Comparison of ENCODE assay signal across 12 cellular contexts in genomic region chr1:45492691-45493090, GRCh38. TPM values are rescaled to one million over a fixed set of nuclear protein-coding genes. Genes with fewer than 3 reads are reported as not detected.
DNase-seq lines count a peak whose midpoint lies in the region; ATAC-seq, FAIRE-seq and TF ChIP-seq lines count a peak whose summit lies in the region.
"Had no signal": no experiment of that assay in that cellular context is flagged by ENCODE, and none has a peak within 500 bp of the region (broad histone marks: within the 10 kb centered on the region; RNA-seq: fewer than 3 reads in every experiment).

No MANE protein-coding gene starts in this region.

- peak overlapping the region; percentile 7 for H3K27ac Mint-ChIP-seq in activated naive CD8-positive, alpha-beta T cell treated with anti-CD3 and anti-CD28 coated beads, Interleukin-2, amount 50 U/mL, for 24 hours
- no peak overlapping the region for H3K27ac Mint-ChIP-seq in activated naive CD8-positive, alpha-beta T cell treated with anti-CD3 and anti-CD28 coated beads for 36 hours
- H3K27ac Mint-ChIP-seq in endodermal cell: no peak overlapping the region

- 0 out of 2 replicates have a peak, but pooled peaks cover 3% of the 10 kb centered on the region for H3F3A ChIP-seq in OCI-LY1 (ENCODE audit: insufficient read depth, low read length)

- no peaks in the 10 kb centered on the region for H3K36me3 ChIP-seq in OCI-LY1 (ENCODE audit: insufficient read depth, low read length)
- H3K36me3 ChIP-seq in K562 (ENCODE audit: control insufficient read depth, insufficient read depth, low read length): no peaks in the 10 kb centered on the region
- peaks cover 0 to 6% (median 0%) of the 10 kb centered on the region in 6 donors for H3K36me3 ChIP-seq in spleen
- no peaks in the 10 kb centered on the region for H3K36me3 ChIP-seq in endodermal cell (ENCODE audit: control insufficient read depth, insufficient read depth, low read length)
- H3K36me3 ChIP-seq: BE2C, HAP-1 had no signal

- CTCF ChIA-PET in K562 (lab: Yijun Ruan, JAX; ENCODE audit: low intra/inter-chr PET ratio): interaction anchor here (0.7 to 5.8 kb wide), 7 partner anchors 133 to 784 kb away, joined by 3 to 106 read pairs (median 3); partner anchors contain the start of genes MUTYH and TOE1

- no TSS peak for BruUV-seq in K562 (replicated peaks; lab: Mats Ljungman, UMichigan)

- no peaks in the 10 kb centered on the region for H4K20me1 ChIP-seq in OCI-LY1 (ENCODE audit: insufficient read depth, low read length)
- no peaks in the 10 kb centered on the region for H4K20me1 ChIP-seq in K562 (replicated peaks; ENCODE audit: control insufficient read depth, insufficient read depth, low read length)

- H3K4me1 ChIP-seq in OCI-LY1 (ENCODE audit: insufficient read depth, low read length, severe bottlenecking) (peaks cover 32% of the 10 kb centered on the region), K562 (replicated peaks in 1 of 2; ENCODE audit: control insufficient read depth in 2 of 2, insufficient read depth in 2 of 2, low read length in 2 of 2) (peaks cover 9 to 20% of the 10 kb centered on the region in 2 experiments; a peak in 4 of 5 replicates), spleen (peaks cover 6 to 46% (median 22%) of the 10 kb centered on the region in 6 donors), endodermal cell (ENCODE audit: control insufficient read depth, insufficient read depth, low read length) (no peaks in the 10 kb centered on the region)
- H3K4me1 ChIP-seq: BE2C had no signal

- intact Hi-C loops in K562 (cut with micrococcal nuclease) (loop anchor here (1.0 to 5.0 kb wide), 5 partner anchors 132 to 760 kb away; partner anchors contain the start of genes MUTYH, RNU5D-1 and TOE1), spleen (cut with DNase I; ENCODE audit: low total_unique reads) (loop anchor here (5.0 kb wide), 3 partner anchors 130 to 480 kb away; partner anchors contain the start of genes HECTD3 and UROD)

- H3K27me3 ChIP-seq in OCI-LY1 (ENCODE audit: insufficient read depth, low read length): no peaks in the 10 kb centered on the region
- no peaks in the 10 kb centered on the region for H3K27me3 ChIP-seq in K562 (ENCODE audit: control insufficient read depth in 2 of 2, insufficient read depth in 2 of 2, low read length in 2 of 2)
- no peaks in the 10 kb centered on the region for H3K27me3 ChIP-seq in spleen (replicated peaks in 1 of 7)
- peaks cover 7% of the 10 kb centered on the region for H3K27me3 ChIP-seq in endodermal cell (ENCODE audit: control insufficient read depth, insufficient read depth, low read length, poor library complexity, severe bottlenecking)

- TF ChIP-seq POLR2A in K562 (conservative IDR thresholded peaks at IDR 0.05) (no peak), spleen (IDR thresholded peaks at IDR 0.05) (no peak)

- H3K9me2 ChIP-seq in OCI-LY1 (ENCODE audit: low read depth, low read length): no peaks in the 10 kb centered on the region

- no peak for FAIRE-seq in K562 (lab: Jason Lieb, UNC)

- H3K9ac ChIP-seq in OCI-LY1 (ENCODE audit: low read length) (no peak overlapping the region), K562 (ENCODE audit: insufficient read depth in 1 of 2, low read depth in 2 of 2, low read length in 2 of 2) (no peak overlapping the region), endodermal cell (ENCODE audit: extremely low read depth, low read length, poor library complexity, severe bottlenecking) (no peak overlapping the region)
- H3K9ac ChIP-seq: KMS-11 had no signal

- no peak overlapping the region for H3K4me2 ChIP-seq in OCI-LY1 (ENCODE audit: low read length)
- H3K4me2 ChIP-seq in K562 (ENCODE audit: insufficient read depth, low read length): no peak overlapping the region

- in situ Hi-C loops in K562 (cut with MboI) (loop anchor here (5.0 to 10.0 kb wide), 3 partner anchors 145 to 688 kb away; partner anchors contain the start of genes BTBD19, DYNLT4, HECTD3 and PLK3), KBM-7 (cut with MboI; ENCODE audit: low pct_unique_long_range_greater_than_20kb, low sequenced_read_pairs) (loop anchor here (10.0 kb wide), 2 partner anchors 138 to 478 kb away; partner anchors contain the start of genes HECTD3 and UROD)

- no peaks in the 10 kb centered on the region for H3K9me3 Mint-ChIP-seq in activated naive CD8-positive, alpha-beta T cell treated with anti-CD3 and anti-CD28 coated beads, Interleukin-2, amount 50 U/mL, for 24 hours
- no peaks in the 10 kb centered on the region for H3K9me3 Mint-ChIP-seq in activated naive CD8-positive, alpha-beta T cell treated with anti-CD3 and anti-CD28 coated beads for 36 hours
- H3K9me3 Mint-ChIP-seq in endodermal cell: peaks cover 12% of the 10 kb centered on the region

- no peak for DNase-seq in activated naive CD8-positive, alpha-beta T cell treated with anti-CD3 and anti-CD28 coated beads, Interleukin-2, amount 50 U/mL, for 24 hours
- no peak for DNase-seq in activated naive CD8-positive, alpha-beta T cell treated with anti-CD3 and anti-CD28 coated beads for 36 hours
- DNase-seq in K562 (ENCODE audit: extremely low read depth in 1 of 4, low spot score in 3 of 4): no peak
- DNase-seq in spleen: peak; percentile 30
- DNase-seq in endodermal cell: no peak
- DNase-seq in KBM-7: no peak
- no peak for DNase-seq in GDM1 (lab: John Stamatoyannopoulos, UW)
- DNase-seq: GOT3 had no signal

- H3K27me3 Mint-ChIP-seq in activated naive CD8-positive, alpha-beta T cell treated with anti-CD3 and anti-CD28 coated beads, Interleukin-2, amount 50 U/mL, for 24 hours: no peaks in the 10 kb centered on the region
- no peaks in the 10 kb centered on the region for H3K27me3 Mint-ChIP-seq in activated naive CD8-positive, alpha-beta T cell treated with anti-CD3 and anti-CD28 coated beads for 36 hours
- H3K27me3 Mint-ChIP-seq in endodermal cell (ENCODE audit: insufficient read depth): peaks cover 4% of the 10 kb centered on the region

- H3K36me3 Mint-ChIP-seq in activated naive CD8-positive, alpha-beta T cell treated with anti-CD3 and anti-CD28 coated beads, Interleukin-2, amount 50 U/mL, for 24 hours (ENCODE audit: low read depth): no peaks in the 10 kb centered on the region
- H3K36me3 Mint-ChIP-seq in activated naive CD8-positive, alpha-beta T cell treated with anti-CD3 and anti-CD28 coated beads for 36 hours: peaks cover 2% of the 10 kb centered on the region
- peaks cover 10% of the 10 kb centered on the region for H3K36me3 Mint-ChIP-seq in endodermal cell (ENCODE audit: low read depth)

- H2AFZ ChIP-seq in OCI-LY1 (ENCODE audit: low read length): no peak overlapping the region
- no peak overlapping the region for H2AFZ ChIP-seq in K562 (ENCODE audit: low read depth, low read length)

- no peak for TF ChIP-seq EP300 in K562 (IDR thresholded peaks at IDR 0.05; ENCODE audit: low read length)

- no peak for ATAC-seq in activated naive CD8-positive, alpha-beta T cell treated with anti-CD3 and anti-CD28 coated beads, Interleukin-2, amount 50 U/mL, for 24 hours
- ATAC-seq in K562: no peak

- peaks cover 4% of the 10 kb centered on the region for H3K4me1 Mint-ChIP-seq in activated naive CD8-positive, alpha-beta T cell treated with anti-CD3 and anti-CD28 coated beads, Interleukin-2, amount 50 U/mL, for 24 hours
- H3K4me1 Mint-ChIP-seq in activated naive CD8-positive, alpha-beta T cell treated with anti-CD3 and anti-CD28 coated beads for 36 hours: peaks cover 11% of the 10 kb centered on the region
- peaks cover 6% of the 10 kb centered on the region for H3K4me1 Mint-ChIP-seq in endodermal cell

- H3K9me3 ChIP-seq in OCI-LY1 (ENCODE audit: low read length): no peaks in the 10 kb centered on the region
- peaks cover 4% of the 10 kb centered on the region; the same call in 1 of the 2 replicates for H3K9me3 ChIP-seq in K562 (replicated peaks; ENCODE audit: control insufficient read depth, insufficient read depth, low read depth, low read length)
- H3K9me3 ChIP-seq in spleen: no peaks in the 10 kb centered on the region
- H3K9me3 ChIP-seq in endodermal cell (ENCODE audit: control insufficient read depth, low read length): no peaks in the 10 kb centered on the region
- H3K9me3 ChIP-seq: BE2C, HAP-1 had no signal

- H3K79me2 ChIP-seq in OCI-LY1 (ENCODE audit: insufficient read depth, low read length) (no peaks in the 10 kb centered on the region), K562 (ENCODE audit: control insufficient read depth, insufficient read depth, low read length) (no peaks in the 10 kb centered on the region)

- H3K27ac ChIP-seq in OCI-LY1 (ENCODE audit: low read depth, low read length, poor library complexity, severe bottlenecking) (peak overlapping the region; percentile 50), K562 (ENCODE audit: extremely low read depth, low read depth, low read length) (no peak overlapping the region), spleen (no peak overlapping the region), endodermal cell (ENCODE audit: low read depth, low read length) (no peak overlapping the region)
- H3K27ac ChIP-seq: KMS-11 had no signal

- POLR2A ChIA-PET in K562 (lab: Yijun Ruan, JAX): interaction anchor here (0.5 to 1.9 kb wide), 17 partner anchors 15 to 771 kb away, joined by 3 to 10 read pairs (median 3); partner anchors contain the start of genes MUTYH, NASP, PRDX1 and RPS8

- no peaks in the 10 kb centered on the region for H3K9me1 ChIP-seq in K562 (ENCODE audit: control insufficient read depth, insufficient read depth, low read length)

- 73% methylated on average over 3 of the region's 3 CpGs for WGBS in K562 (ENCODE audit: insufficient coverage, low coverage, missing lambda C conversion rate)
- 56 to 96% (median 79%) methylated on average over 3 of the region's 3 CpGs for WGBS in spleen, 5 donors
- 86 to 98% methylated on average over 1 to 3 of the region's 3 CpGs for WGBS in endodermal cell (ENCODE audit: insufficient coverage in 1 of 2, insufficient read length in 1 of 2), 2 experiments

- no peak overlapping the region for H3K4me3 ChIP-seq in OCI-LY1 (ENCODE audit: low read depth, low read length, poor library complexity, severe bottlenecking)
- H3K4me3 ChIP-seq in K562: no peak overlapping the region
- no peak overlapping the region for H3K4me3 ChIP-seq in spleen
- no peak overlapping the region for H3K4me3 ChIP-seq in endodermal cell (ENCODE audit: low read length)
- H3K4me3 ChIP-seq: HAP-1 had no signal

- no peak overlapping the region for H3K4me3 Mint-ChIP-seq in activated naive CD8-positive, alpha-beta T cell treated with anti-CD3 and anti-CD28 coated beads, Interleukin-2, amount 50 U/mL, for 24 hours
- H3K4me3 Mint-ChIP-seq in activated naive CD8-positive, alpha-beta T cell treated with anti-CD3 and anti-CD28 coated beads for 36 hours: no peak overlapping the region
- H3K4me3 Mint-ChIP-seq in endodermal cell: no peak overlapping the region

- no peak for TF ChIP-seq RAD21 in K562 (CRISPR knock-in tag; conservative IDR thresholded peaks at IDR 0.05 in 1 of 2, IDR thresholded peaks at IDR 0.05 in 1 of 2)

- TF ChIP-seq CTCF in OCI-LY1 (IDR thresholded peaks at IDR 0.05; ENCODE audit: low read length) (no peak), K562 (IDR thresholded peaks at IDR 0.05 in 2 of 3, conservative IDR thresholded peaks at IDR 0.05 in 1 of 3; ENCODE audit: insufficient read depth in 2 of 3, low read depth in 1 of 3, low read length in 3 of 3) (no peak), spleen (IDR thresholded peaks at IDR 0.05 in 8 of 11, conservative IDR thresholded peaks at IDR 0.05 in 3 of 11) (no peak), endodermal cell (conservative IDR thresholded peaks at IDR 0.05) (no peak)

RNA-seq across cellular contexts. Expression of gene TESK2, which starts 1.7 kb away (rescaled TPM):
- 1 to 10 TPM; 2.4 to 2.9 TPM for total RNA-seq in activated naive CD8-positive, alpha-beta T cell treated with anti-CD3 and anti-CD28 coated beads for 36 hours
- total RNA-seq in K562 (2011; cell fraction: chromatin; rRNA removed; ENCODE audit: low replicate concordance): 4.4 and 6.0 TPM in 2 replicates
- total RNA-seq in K562 (2011; cell fraction: nucleolus; rRNA removed): 2.6 and 3.8 TPM in 2 replicates
- total RNA-seq in K562 (2011; cell fraction: nucleoplasm; rRNA removed): 4.8 and 6.3 TPM in 2 replicates
- total RNA-seq in K562 (2014; rRNA removed) (3.0 and 3.1 TPM in 2 replicates), K562 (2014; rRNA removed; fragmentation: Illumina TruSeq; extraction: Trizol) (2.7 and 3.2 TPM in 2 replicates), K562 (2015; rRNA removed; fragmentation: Illumina TruSeq; extraction: Trizol) (4.9 and 5.3 TPM in 2 replicates), K562 (2021) (3.3 and 3.7 TPM in 2 replicates), spleen (10 to 100 TPM in 3 of 7 donors, 1 to 10 TPM in 4; 7.3 to 11.5 (median 9.5) TPM), endodermal cell (10 to 100 TPM in 1 of 2 donors, 1 to 10 TPM in 1; 9.7 to 10.3 TPM)
- polyA plus RNA-seq in K562 (2011; rRNA removed) (1.0 and 3.7 TPM in 2 replicates), K562 (2014; fragmentation: Illumina TruSeq; extraction: Trizol) (4.3 and 4.7 TPM in 2 replicates), K562 (2014; fragmentation: Nextera tagmentation; extraction: Ambion mirVana) (1 to 10 TPM; 1.6 to 1.9 TPM), K562 (2014; rRNA removed) (3.7 TPM in 2 replicates), spleen (1 to 10 TPM; 3.2 to 5.7 (median 5.1) TPM)
- 0.94 and 3.0 TPM in 2 replicates for polyA plus RNA-seq in K562 (2011; cell fraction: cytosol; rRNA removed)
- 1.9 and 6.1 TPM in 2 replicates for polyA plus RNA-seq in K562 (2011; cell fraction: nucleus; rRNA removed)
- 6.1 and 11.5 TPM in 2 replicates for polyA plus RNA-seq in K562 (2012)
- polyA minus RNA-seq in K562 (2011; rRNA and poly(A)+ RNA removed): 0.93 and 2.3 TPM in 2 replicates
- polyA minus RNA-seq in K562 (2011; cell fraction: cytosol; rRNA and poly(A)+ RNA removed): 1.2 and 2.2 TPM in 2 replicates
- polyA minus RNA-seq in K562 (2011; cell fraction: nucleus; rRNA and poly(A)+ RNA removed): 0.78 and 1.3 TPM in 2 replicates
- 3.1 TPM for polyA plus RNA-seq in endodermal cell (2013, experiment 1 of 2)
- polyA plus RNA-seq in endodermal cell (2013, experiment 2 of 2): 2.9 TPM

RNA-seq across cellular contexts. Expression of gene CCDC163, which starts 7.2 kb away (rescaled TPM):
- total RNA-seq in activated naive CD8-positive, alpha-beta T cell treated with anti-CD3 and anti-CD28 coated beads for 36 hours: 1 to 10 TPM; 5.2 to 5.5 TPM
- total RNA-seq in K562 (2011; cell fraction: chromatin; rRNA removed; ENCODE audit: low replicate concordance): 14.4 and 26.3 TPM in 2 replicates
- 19.0 and 22.9 TPM in 2 replicates for total RNA-seq in K562 (2011; cell fraction: nucleolus; rRNA removed)
- total RNA-seq in K562 (2011; cell fraction: nucleoplasm; rRNA removed): 18.3 and 20.8 TPM in 2 replicates
- total RNA-seq in K562 (2014; rRNA removed) (3.5 and 4.1 TPM in 2 replicates), K562 (2014; rRNA removed; fragmentation: Illumina TruSeq; extraction: Trizol) (5.2 and 5.5 TPM in 2 replicates), K562 (2015; rRNA removed; fragmentation: Illumina TruSeq; extraction: Trizol) (3.8 and 4.0 TPM in 2 replicates), K562 (2021) (5.5 and 6.2 TPM in 2 replicates), spleen (1 to 10 TPM; 1.1 to 6.1 (median 3.0) TPM), endodermal cell (1 to 10 TPM; 2.8 to 8.3 TPM)
- polyA plus RNA-seq in K562 (2011; rRNA removed) (7.2 and 12.0 TPM in 2 replicates), K562 (2014; fragmentation: Illumina TruSeq; extraction: Trizol) (6.2 TPM in 2 replicates), K562 (2014; fragmentation: Nextera tagmentation; extraction: Ambion mirVana) (1 to 10 TPM; 3.7 to 8.2 TPM), K562 (2014; rRNA removed) (4.8 and 7.8 TPM in 2 replicates), spleen (1 to 10 TPM in 2 of 3 donors, under 1 TPM in 1; 0.83 to 3.1 (median 2.7) TPM)
- polyA plus RNA-seq in K562 (2011; cell fraction: cytosol; rRNA removed): 10.0 and 16.0 TPM in 2 replicates
- polyA plus RNA-seq in K562 (2011; cell fraction: nucleus; rRNA removed): 15.8 and 16.9 TPM in 2 replicates
- polyA plus RNA-seq in K562 (2012): 5.6 and 11.7 TPM in 2 replicates
- 4.2 and 4.8 TPM in 2 replicates for polyA minus RNA-seq in K562 (2011; rRNA and poly(A)+ RNA removed)
- 4.8 and 5.6 TPM in 2 replicates for polyA minus RNA-seq in K562 (2011; cell fraction: cytosol; rRNA and poly(A)+ RNA removed)
- 3.4 and 4.9 TPM in 2 replicates for polyA minus RNA-seq in K562 (2011; cell fraction: nucleus; rRNA and poly(A)+ RNA removed)
- polyA plus RNA-seq in endodermal cell (2013, experiment 1 of 2): 2.7 TPM
- 2.3 TPM for polyA plus RNA-seq in endodermal cell (2013, experiment 2 of 2)

RNA-seq across cellular contexts. Expression of gene MMACHC, which starts 7.4 kb away (rescaled TPM):
- total RNA-seq in activated naive CD8-positive, alpha-beta T cell treated with anti-CD3 and anti-CD28 coated beads for 36 hours: 10 to 100 TPM; 10.3 to 10.5 TPM
- 4.9 and 12.2 TPM in 2 replicates for total RNA-seq in K562 (2011; cell fraction: chromatin; rRNA removed; ENCODE audit: low replicate concordance)
- total RNA-seq in K562 (2011; cell fraction: nucleolus; rRNA removed): 7.2 and 8.8 TPM in 2 replicates
- total RNA-seq in K562 (2011; cell fraction: nucleoplasm; rRNA removed): 8.6 and 13.4 TPM in 2 replicates
- total RNA-seq in K562 (2014; rRNA removed): 11.9 and 15.2 TPM in 2 replicates
- total RNA-seq in K562 (2014; rRNA removed; fragmentation: Illumina TruSeq; extraction: Trizol): 7.8 and 8.1 TPM in 2 replicates
- 12.5 and 13.0 TPM in 2 replicates for total RNA-seq in K562 (2015; rRNA removed; fragmentation: Illumina TruSeq; extraction: Trizol)
- 18.8 and 19.1 TPM in 2 replicates for total RNA-seq in K562 (2021)
- 8.5 and 8.8 TPM in 2 replicates for polyA plus RNA-seq in K562 (2011; rRNA removed)
- 11.9 and 17.3 TPM in 2 replicates for polyA plus RNA-seq in K562 (2011; cell fraction: cytosol; rRNA removed)
- polyA plus RNA-seq in K562 (2011; cell fraction: nucleus; rRNA removed): 8.9 and 11.3 TPM in 2 replicates
- polyA plus RNA-seq in K562 (2012): 5.9 and 16.4 TPM in 2 replicates
- polyA plus RNA-seq in K562 (2014; fragmentation: Illumina TruSeq; extraction: Trizol): 20.4 and 21.0 TPM in 2 replicates
- 10 to 100 TPM in 1 of 2 experiments, 1 to 10 TPM in 1; 8.9 to 11.4 TPM for polyA plus RNA-seq in K562 (2014; fragmentation: Nextera tagmentation; extraction: Ambion mirVana)
- polyA plus RNA-seq in K562 (2014; rRNA removed): 8.0 and 11.7 TPM in 2 replicates
- polyA minus RNA-seq in K562 (2011; rRNA and poly(A)+ RNA removed): 13.2 and 15.8 TPM in 2 replicates
- polyA minus RNA-seq in K562 (2011; cell fraction: cytosol; rRNA and poly(A)+ RNA removed): 10.7 and 15.3 TPM in 2 replicates
- polyA minus RNA-seq in K562 (2011; cell fraction: nucleus; rRNA and poly(A)+ RNA removed): 8.5 and 12.0 TPM in 2 replicates
- 1 to 10 TPM; 1.2 to 5.8 (median 4.7) TPM for total RNA-seq in spleen
- 1 to 10 TPM in 2 of 3 donors, under 1 TPM in 1; 0.65 to 1.9 (median 1.0) TPM for polyA plus RNA-seq in spleen
- 1 to 10 TPM; 7.1 to 7.7 TPM for total RNA-seq in endodermal cell
- 7.2 TPM for polyA plus RNA-seq in endodermal cell (2013, experiment 1 of 2)
- polyA plus RNA-seq in endodermal cell (2013, experiment 2 of 2): 6.1 TPM

RNA-seq across cellular contexts. Expression of gene PRDX1, which starts 29.0 kb away (rescaled TPM):
- total RNA-seq in activated naive CD8-positive, alpha-beta T cell treated with anti-CD3 and anti-CD28 coated beads for 36 hours: 100 to 1,000 TPM; 746 to 755 TPM
- total RNA-seq in K562 (2011; cell fraction: chromatin; rRNA removed; ENCODE audit: low replicate concordance): 79.5 and 95.5 TPM in 2 replicates
- total RNA-seq in K562 (2011; cell fraction: nucleolus; rRNA removed): 122 and 130 TPM in 2 replicates
- total RNA-seq in K562 (2011; cell fraction: nucleoplasm; rRNA removed): 143 and 148 TPM in 2 replicates
- total RNA-seq in K562 (2014; rRNA removed): 748 and 796 TPM in 2 replicates
- 1,380 and 1,529 TPM in 2 replicates for total RNA-seq in K562 (2014; rRNA removed; fragmentation: Illumina TruSeq; extraction: Trizol)
- 989 and 1,002 TPM in 2 replicates for total RNA-seq in K562 (2015; rRNA removed; fragmentation: Illumina TruSeq; extraction: Trizol)
- 894 and 993 TPM in 2 replicates for total RNA-seq in K562 (2021)
- 864 and 1,258 TPM in 2 replicates for polyA plus RNA-seq in K562 (2011; rRNA removed)
- polyA plus RNA-seq in K562 (2011; cell fraction: cytosol; rRNA removed): 427 and 691 TPM in 2 replicates
- 136 and 272 TPM in 2 replicates for polyA plus RNA-seq in K562 (2011; cell fraction: nucleus; rRNA removed)
- polyA plus RNA-seq in K562 (2012): 541 and 1,089 TPM in 2 replicates
- polyA plus RNA-seq in K562 (2014; fragmentation: Illumina TruSeq; extraction: Trizol): 981 and 1,045 TPM in 2 replicates
- 1,000 to 10,000 TPM; 2,282 to 2,388 TPM for polyA plus RNA-seq in K562 (2014; fragmentation: Nextera tagmentation; extraction: Ambion mirVana)
- polyA plus RNA-seq in K562 (2014; rRNA removed): 1,029 and 1,274 TPM in 2 replicates
- polyA minus RNA-seq in K562 (2011; rRNA and poly(A)+ RNA removed): 657 and 807 TPM in 2 replicates
- 159 and 222 TPM in 2 replicates for polyA minus RNA-seq in K562 (2011; cell fraction: cytosol; rRNA and poly(A)+ RNA removed)
- 41.1 and 70.9 TPM in 2 replicates for polyA minus RNA-seq in K562 (2011; cell fraction: nucleus; rRNA and poly(A)+ RNA removed)
- total RNA-seq in spleen: 100 to 1,000 TPM; 156 to 265 (median 242) TPM
- 100 to 1,000 TPM; 258 to 457 (median 407) TPM for polyA plus RNA-seq in spleen
- 100 to 1,000 TPM; 872 to 949 TPM for total RNA-seq in endodermal cell
- 677 TPM for polyA plus RNA-seq in endodermal cell (2013, experiment 1 of 2)
- 633 TPM for polyA plus RNA-seq in endodermal cell (2013, experiment 2 of 2)

RNA-seq across cellular contexts. Expression of gene AKR1A1, which starts 57.9 kb away (rescaled TPM):
- total RNA-seq in activated naive CD8-positive, alpha-beta T cell treated with anti-CD3 and anti-CD28 coated beads for 36 hours: 100 to 1,000 TPM; 181 to 203 TPM
- total RNA-seq in K562 (2011; cell fraction: chromatin; rRNA removed; ENCODE audit: low replicate concordance): 130 and 233 TPM in 2 replicates
- 180 and 202 TPM in 2 replicates for total RNA-seq in K562 (2011; cell fraction: nucleolus; rRNA removed)
- total RNA-seq in K562 (2011; cell fraction: nucleoplasm; rRNA removed): 172 and 179 TPM in 2 replicates
- total RNA-seq in K562 (2014; rRNA removed): 98.6 and 121 TPM in 2 replicates
- 99.7 and 132 TPM in 2 replicates for total RNA-seq in K562 (2014; rRNA removed; fragmentation: Illumina TruSeq; extraction: Trizol)
- 126 and 127 TPM in 2 replicates for total RNA-seq in K562 (2015; rRNA removed; fragmentation: Illumina TruSeq; extraction: Trizol)
- 142 and 177 TPM in 2 replicates for total RNA-seq in K562 (2021)
- polyA plus RNA-seq in K562 (2011; rRNA removed): 211 and 285 TPM in 2 replicates
- polyA plus RNA-seq in K562 (2011; cell fraction: cytosol; rRNA removed): 210 and 307 TPM in 2 replicates
- polyA plus RNA-seq in K562 (2011; cell fraction: nucleus; rRNA removed): 171 and 202 TPM in 2 replicates
- polyA plus RNA-seq in K562 (2012): 173 and 250 TPM in 2 replicates
- 139 TPM in 2 replicates for polyA plus RNA-seq in K562 (2014; fragmentation: Illumina TruSeq; extraction: Trizol)
- 100 to 1,000 TPM in 1 of 2 experiments, 10 to 100 TPM in 1; 68.6 to 114 TPM for polyA plus RNA-seq in K562 (2014; fragmentation: Nextera tagmentation; extraction: Ambion mirVana)
- polyA plus RNA-seq in K562 (2014; rRNA removed): 150 and 184 TPM in 2 replicates
- polyA minus RNA-seq in K562 (2011; rRNA and poly(A)+ RNA removed): 165 and 169 TPM in 2 replicates
- polyA minus RNA-seq in K562 (2011; cell fraction: cytosol; rRNA and poly(A)+ RNA removed): 102 and 104 TPM in 2 replicates
- 66.4 and 89.5 TPM in 2 replicates for polyA minus RNA-seq in K562 (2011; cell fraction: nucleus; rRNA and poly(A)+ RNA removed)
- 100 to 1,000 TPM in 5 of 7 donors, 10 to 100 TPM in 2; 68.8 to 147 (median 123) TPM for total RNA-seq in spleen
- 100 to 1,000 TPM; 132 to 150 (median 142) TPM for polyA plus RNA-seq in spleen
- 100 to 1,000 TPM; 200 to 239 TPM for total RNA-seq in endodermal cell
- 176 TPM for polyA plus RNA-seq in endodermal cell (2013, experiment 1 of 2)
- polyA plus RNA-seq in endodermal cell (2013, experiment 2 of 2): 157 TPM
